Comparison of ENCODE assay signal across 7 cellular contexts in genomic region chr17:62613095-62613494, GRCh38. TPM values are rescaled to one million over a fixed set of nuclear protein-coding genes. Genes with fewer than 3 reads are reported as not detected.
DNase-seq lines count a peak whose midpoint lies in the region; ATAC-seq, FAIRE-seq and TF ChIP-seq lines count a peak whose summit lies in the region.
"Not testable (repeated sequence)": the region's sequence is repeated elsewhere in the genome, so short reads cannot be mapped to it uniquely, and the experiment has no call there.

No MANE protein-coding gene starts in this region.

- H3K9me3 Mint-ChIP-seq in Caco-2 (ENCODE audit: unreplicated experiment), result not testable (repeated sequence)

- intact Hi-C loops in Caco-2 (cut with micrococcal nuclease; ENCODE audit: unreplicated experiment); OCI-LY7 (cut with micrococcal nuclease; ENCODE audit: unreplicated experiment); left ventricle myocardium superior (cut with micrococcal nuclease): not testable (repeated sequence)

- not testable (repeated sequence) for H3K27ac Mint-ChIP-seq in Caco-2 (ENCODE audit: unreplicated experiment)

- H3K4me3 ChIP-seq in Caco-2 (ENCODE audit: low read depth, low read length); OCI-LY7 (ENCODE audit: low read depth, low read length, poor library complexity, severe bottlenecking); fibroblast of villous mesenchyme (ENCODE audit: low read depth, low read length); osteoblast (ENCODE audit: insufficient read depth, low read length): not testable (repeated sequence)

- not testable (repeated sequence) for H3K9me2 ChIP-seq in OCI-LY7 (ENCODE audit: insufficient read depth, low read length)

- POLR2A ChIA-PET in Caco-2 (lab: Charles Lee); OCI-LY7 (lab: Charles Lee): not testable (repeated sequence)

- DNase-seq in Caco-2; OCI-LY7 (ENCODE audit: low spot score); left ventricle myocardium superior; osteoblast (ENCODE audit: insufficient read length, low spot score, missing footprints): not testable (repeated sequence)
- DNase-seq in amniotic epithelial cell (ENCODE audit: low read depth), result peak; percentile 41
- peak; percentile 41 for DNase-seq in fibroblast of villous mesenchyme (ENCODE audit: low read depth)

- not testable (repeated sequence) for H3K27me3 Mint-ChIP-seq in Caco-2 (ENCODE audit: insufficient read depth, unreplicated experiment)

- H3K36me3 ChIP-seq in Caco-2 (ENCODE audit: control insufficient read depth, insufficient read depth, low read length), result not testable (repeated sequence)
- peaks cover 68% of the 10 kb centered on the region for H3K36me3 ChIP-seq in OCI-LY7 (ENCODE audit: insufficient read depth, low read length)
- H3K36me3 ChIP-seq in osteoblast (ENCODE audit: insufficient read depth, low read length), result peaks cover 50% of the 10 kb centered on the region

- BruUV-seq in Caco-2 (replicated peaks; lab: Mats Ljungman, UMichigan) (TSS peak; percentile 23), OCI-LY7 (replicated peaks; lab: Mats Ljungman, UMichigan) (TSS peak; percentile 48)

- peak; percentile 32 for ATAC-seq in left ventricle myocardium superior

- H3K4me2 ChIP-seq in OCI-LY7 (ENCODE audit: low read length); osteoblast (ENCODE audit: insufficient read depth, low read length): not testable (repeated sequence)

- peaks cover 54% of the 10 kb centered on the region for H3K36me3 Mint-ChIP-seq in Caco-2 (ENCODE audit: insufficient read depth, unreplicated experiment)

- not testable (repeated sequence) for H2AFZ ChIP-seq in OCI-LY7 (ENCODE audit: low read length); osteoblast (ENCODE audit: low read length)

- not testable (repeated sequence) for H3K27me3 ChIP-seq in Caco-2 (replicated peaks; ENCODE audit: control insufficient read depth, insufficient read depth, low read length); osteoblast (ENCODE audit: insufficient read depth, low read length)

- TF ChIP-seq CTCF in Caco-2 (IDR thresholded peaks at IDR 0.05; ENCODE audit: insufficient read depth in 1 of 2, low read depth in 1 of 2, low read length in 1 of 2, severe bottlenecking in 1 of 2, unreplicated experiment in 1 of 2); OCI-LY7 (conservative IDR thresholded peaks at IDR 0.05; ENCODE audit: low read length); fibroblast of villous mesenchyme (IDR thresholded peaks at IDR 0.05; ENCODE audit: insufficient read depth, low read depth, low read length); osteoblast (IDR thresholded peaks at IDR 0.05; ENCODE audit: extremely low read depth, low read depth, low read length): not testable (repeated sequence)

- H3K79me2 ChIP-seq in OCI-LY7 (ENCODE audit: insufficient read depth, low read depth, low read length); osteoblast (ENCODE audit: insufficient read depth, low read length): not testable (repeated sequence)

- H3K27ac ChIP-seq in OCI-LY7 (ENCODE audit: low read depth, low read length, poor library complexity, severe bottlenecking), result not testable (repeated sequence)
- H3K27ac ChIP-seq in osteoblast (ENCODE audit: low read depth, low read length), result peak overlapping the region; percentile 48

- H3K4me1 Mint-ChIP-seq in Caco-2 (ENCODE audit: low read depth, unreplicated experiment), result not testable (repeated sequence)

- not testable (repeated sequence) for H3K4me3 Mint-ChIP-seq in Caco-2 (ENCODE audit: unreplicated experiment)

- H4K20me1 ChIP-seq in OCI-LY7 (ENCODE audit: insufficient read depth, low read length); osteoblast (ENCODE audit: insufficient read depth, low read length): not testable (repeated sequence)

- CTCF ChIA-PET in Caco-2 (lab: Charles Lee); OCI-LY7 (lab: Charles Lee; ENCODE audit: unreplicated experiment): not testable (repeated sequence)

- H3K4me1 ChIP-seq in Caco-2; OCI-LY7 (ENCODE audit: insufficient read depth, low read length, poor library complexity, severe bottlenecking): not testable (repeated sequence)
- H3K4me1 ChIP-seq in osteoblast (ENCODE audit: insufficient read depth, low read length), result peaks cover 15% of the 10 kb centered on the region

- H3K9me3 ChIP-seq in Caco-2; OCI-LY7 (ENCODE audit: low read length); osteoblast (ENCODE audit: low read depth, low read length): not testable (repeated sequence)

- FAIRE-seq in endometrium (lab: Jason Lieb, UNC), result peak; percentile 84

RNA-seq across cellular contexts. Expression of gene MRC2, which starts 14.4 kb away (rescaled TPM):
- total RNA-seq in Caco-2 (2022) (5.7 and 7.0 TPM in 2 replicates), OCI-LY7 (2022) (0.27 TPM in 1 of 2 replicates, not detected in the other), fibroblast of villous mesenchyme (336 and 369 TPM in 2 replicates), left ventricle myocardium superior (18.1 TPM), osteoblast (443 and 552 TPM in 2 replicates)
- 0.05 and 0.19 TPM in 2 replicates for total RNA-seq in OCI-LY7 (2014; rRNA removed; shearing (Covaris generic))

Comparison
In these comparisons a context has a peak if more than half of its experiments do, and no peak if none do; other contexts are left out.
1. RNA of gene MRC2, which starts 14.4 kb away (total RNA-seq): 443 to 552 TPM in osteoblast and 336 to 369 TPM in fibroblast of villous mesenchyme; 18.1 TPM in left ventricle myocardium superior (single experiment), 5.7 to 7.0 TPM in Caco-2 and 0.05 to 0.27 TPM in OCI-LY7; every median in the first group is over 10 times any median in the second.